ENCODE assay signal across 8 cellular contexts in the genomic region with DNA sequence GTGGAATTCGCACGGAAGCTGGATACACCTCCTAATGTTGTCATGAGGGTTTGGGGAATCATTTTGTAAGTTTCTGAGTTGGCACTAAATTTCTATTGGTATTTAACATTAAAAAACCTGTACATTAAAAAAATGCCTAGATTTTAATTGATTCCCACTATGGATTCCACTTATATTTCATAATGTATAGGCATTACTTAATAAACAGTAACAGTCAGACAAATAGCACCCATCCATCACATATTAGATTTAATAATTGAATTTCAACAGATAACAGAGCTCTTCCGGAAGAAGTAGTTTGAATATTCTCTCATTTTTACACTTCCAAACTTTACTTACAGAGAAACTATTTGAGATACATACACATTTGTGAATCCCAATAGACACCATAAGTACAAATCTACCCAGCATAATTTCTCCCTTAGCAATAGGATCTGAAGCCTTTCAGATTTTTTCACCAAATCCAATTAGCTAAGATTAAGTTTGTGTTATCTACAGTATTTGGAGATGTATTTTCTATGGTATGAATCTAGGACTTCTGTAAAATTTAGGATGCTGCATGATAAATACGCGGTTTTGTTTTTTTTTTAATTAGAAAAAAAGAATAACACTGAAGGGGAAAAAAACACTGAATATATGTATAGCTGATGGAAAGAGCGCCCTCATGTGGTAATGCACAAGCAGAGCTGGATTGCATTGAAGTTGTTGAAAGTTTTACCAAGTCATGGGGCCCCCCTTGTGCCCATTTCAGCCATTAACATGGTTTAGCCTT. TPM values are rescaled to one million over a fixed set of nuclear protein-coding genes. Genes with fewer than 3 reads are reported as not detected.
DNase-seq lines count a peak whose midpoint lies in the region; TF ChIP-seq lines count a peak whose summit lies in the region.

No MANE protein-coding gene starts in this region.

- H3K4me1 ChIP-seq in HAP-1 (no peaks in the 10 kb centered on the region), Loucy (ENCODE audit: insufficient read depth, low read length, poor library complexity, severe bottlenecking) (no peaks in the 10 kb centered on the region)

- H3K27me3 ChIP-seq in HAP-1 (ENCODE audit: low read depth) (no peaks in the 10 kb centered on the region), Loucy (ENCODE audit: insufficient read depth, low read length, poor library complexity, severe bottlenecking) (no peaks in the 10 kb centered on the region)

- no peaks in the 10 kb centered on the region for H3F3A ChIP-seq in Loucy (ENCODE audit: low read depth)

- no peaks in the 10 kb centered on the region for H3K9me2 ChIP-seq in Loucy (replicated peaks; ENCODE audit: low read depth, low read length)

- H3K27me3 Mint-ChIP-seq in activated CD4-positive, alpha-beta memory T cell treated with anti-CD3 and anti-CD28 coated beads, Interleukin-2, amount 10 ng/mL, durations not matched to agents 7 days and 5 days: no peaks in the 10 kb centered on the region

- DNase-seq in stimulated activated CD4-positive, alpha-beta T cell treated with anti-CD3 and anti-CD28 coated beads, Interleukin-15, amount 100 ng/mL, for 24 hours: peak; percentile 30
- DNase-seq in stimulated activated CD4-positive, alpha-beta T cell treated with anti-CD3 and anti-CD28 coated beads, Interleukin-4, amount 100 ng/mL, for 1 hour: no peak
- DNase-seq in HAP-1 (ENCODE audit: low spot score in 2 of 2) (peak; percentile 55 to 69), kidney glomerular epithelial cell (lab: John Stamatoyannopoulos, UW) (peak; percentile 51), GOT3 (lab: John Stamatoyannopoulos, UW) (no peak), NCI-H2196 (lab: John Stamatoyannopoulos, UW; ENCODE audit: unreplicated experiment) (no peak)
- DNase-seq in activated CD4-positive, alpha-beta memory T cell treated with anti-CD3 and anti-CD28 coated beads, Interleukin-2, amount 10 ng/mL, durations not matched to agents 7 days and 5 days: peak; percentile 15

- H3K79me2 ChIP-seq in Loucy (ENCODE audit: insufficient read depth, low read length): no peaks in the 10 kb centered on the region

- no peak overlapping the region for H3K4me3 ChIP-seq in HAP-1
- H3K4me3 ChIP-seq in Loucy (ENCODE audit: low read length, poor library complexity, severe bottlenecking): no peak overlapping the region

- no peak overlapping the region for H3K4me3 Mint-ChIP-seq in activated CD4-positive, alpha-beta memory T cell treated with anti-CD3 and anti-CD28 coated beads, Interleukin-2, amount 10 ng/mL, durations not matched to agents 7 days and 5 days

- H3K9me3 ChIP-seq in HAP-1: no peaks in the 10 kb centered on the region
- no peaks in the 10 kb centered on the region for H3K9me3 ChIP-seq in Loucy (ENCODE audit: insufficient read depth, low read depth, low read length)

- in situ Hi-C loops in HAP-1 (cut with MboI; ENCODE audit: low sequenced_read_pairs): loop anchor here (25.0 kb wide), 2 partner anchors 271 to 496 kb away; no protein-coding TSS in a partner anchor

- CTCF ChIA-PET in activated CD4-positive, alpha-beta memory T cell treated with anti-CD3 and anti-CD28 coated beads, Interleukin-2, amount 10 ng/mL, durations not matched to agents 7 days and 5 days (lab: Charles Lee): interaction anchor here (0.7 to 1.7 kb wide), 3 partner anchors 9 to 595 kb away, joined by 3 to 6 read pairs (median 5); no protein-coding TSS in a partner anchor

- no peaks in the 10 kb centered on the region for H3K9me3 Mint-ChIP-seq in activated CD4-positive, alpha-beta memory T cell treated with anti-CD3 and anti-CD28 coated beads, Interleukin-2, amount 10 ng/mL, durations not matched to agents 7 days and 5 days

- no peak overlapping the region for H2AFZ ChIP-seq in Loucy (ENCODE audit: low read length)

- H3K4me2 ChIP-seq in Loucy (ENCODE audit: low read depth, low read length, poor library complexity, severe bottlenecking): no peak overlapping the region

- no peak overlapping the region for H3K9ac ChIP-seq in Loucy (ENCODE audit: low read depth, low read length, poor library complexity, severe bottlenecking)

- TF ChIP-seq CTCF in Loucy (conservative IDR thresholded peaks at IDR 0.05; ENCODE audit: low read length): peak; percentile 92

- H4K20me1 ChIP-seq in Loucy (ENCODE audit: insufficient read depth, low read length, poor library complexity, severe bottlenecking): no peaks in the 10 kb centered on the region

- H3K4me1 Mint-ChIP-seq in activated CD4-positive, alpha-beta memory T cell treated with anti-CD3 and anti-CD28 coated beads, Interleukin-2, amount 10 ng/mL, durations not matched to agents 7 days and 5 days: no peaks in the 10 kb centered on the region

- no peak overlapping the region for H3K27ac Mint-ChIP-seq in activated CD4-positive, alpha-beta memory T cell treated with anti-CD3 and anti-CD28 coated beads, Interleukin-2, amount 10 ng/mL, durations not matched to agents 7 days and 5 days

- POLR2A ChIA-PET in activated CD4-positive, alpha-beta memory T cell treated with anti-CD3 and anti-CD28 coated beads, Interleukin-2, amount 10 ng/mL, durations not matched to agents 7 days and 5 days (lab: Charles Lee): no interaction called here

- H3K36me3 Mint-ChIP-seq in activated CD4-positive, alpha-beta memory T cell treated with anti-CD3 and anti-CD28 coated beads, Interleukin-2, amount 10 ng/mL, durations not matched to agents 7 days and 5 days (ENCODE audit: low read depth): no peaks in the 10 kb centered on the region

- H3K36me3 ChIP-seq in HAP-1 (replicated peaks): no peaks in the 10 kb centered on the region
- no peaks in the 10 kb centered on the region for H3K36me3 ChIP-seq in Loucy (ENCODE audit: insufficient read depth, low read length)

RNA-seq across cellular contexts. Expression of gene ODAM, which starts 12.2 kb away (rescaled TPM):
- total RNA-seq in activated CD4-positive, alpha-beta memory T cell treated with anti-CD3 and anti-CD28 coated beads, Interleukin-2, amount 10 ng/mL, durations not matched to agents 7 days and 5 days: not detected

RNA-seq across cellular contexts. Expression of gene PRR27, which starts 29.3 kb away (rescaled TPM):
- not detected for total RNA-seq in activated CD4-positive, alpha-beta memory T cell treated with anti-CD3 and anti-CD28 coated beads, Interleukin-2, amount 10 ng/mL, durations not matched to agents 7 days and 5 days

RNA-seq across cellular contexts. Expression of gene FDCSP, which starts 42.6 kb away (rescaled TPM):
- not detected for total RNA-seq in activated CD4-positive, alpha-beta memory T cell treated with anti-CD3 and anti-CD28 coated beads, Interleukin-2, amount 10 ng/mL, durations not matched to agents 7 days and 5 days

RNA-seq across cellular contexts. Expression of gene CSN3, which starts 59.0 kb away (rescaled TPM):
- not detected for total RNA-seq in activated CD4-positive, alpha-beta memory T cell treated with anti-CD3 and anti-CD28 coated beads, Interleukin-2, amount 10 ng/mL, durations not matched to agents 7 days and 5 days

Comparison
In these comparisons a context has a peak if more than half of its experiments do, and no peak if none do; other contexts are left out.
1. DNase-seq: peak in stimulated activated CD4-positive, alpha-beta T cell treated with anti-CD3 and anti-CD28 coated beads, Interleukin-15, amount 100 ng/mL, for 24 hours (single experiment), HAP-1 (2 of 2), activated CD4-positive, alpha-beta memory T cell treated with anti-CD3 and anti-CD28 coated beads, Interleukin-2, amount 10 ng/mL, durations not matched to agents 7 days and 5 days (single experiment) and kidney glomerular epithelial cell (single experiment); none in stimulated activated CD4-positive, alpha-beta T cell treated with anti-CD3 and anti-CD28 coated beads, Interleukin-4, amount 100 ng/mL, for 1 hour (single experiment), GOT3 (single experiment) and NCI-H2196 (single experiment).